ENCODE assay signal across 24 cellular contexts in genomic region chr21:37874481-37874880, GRCh38. TPM values are rescaled to one million over a fixed set of nuclear protein-coding genes. Genes with fewer than 3 reads are reported as not detected.
DNase-seq lines count a peak whose midpoint lies in the region; ATAC-seq, FAIRE-seq and TF ChIP-seq lines count a peak whose summit lies in the region.
"Had no signal": no experiment of that assay in that cellular context is flagged by ENCODE, and none has a peak within 500 bp of the region (broad histone marks: within the 10 kb centered on the region; RNA-seq: fewer than 3 reads in every experiment).

No MANE protein-coding gene starts in this region.

- H2BK12ac ChIP-seq in mesenchymal stem cell (ENCODE audit: low read length in 2 of 2): peak overlapping the region in 1 of 2 experiments; percentile 4
- H2BK12ac ChIP-seq in neuronal stem cell (ENCODE audit: low read length): no peak overlapping the region

- H3K4ac ChIP-seq in IMR-90 (ENCODE audit: low read depth, low read length) (0 out of 2 replicates have a peak overlapping the region, but pooled peaks have one; percentile 36), mesenchymal stem cell (ENCODE audit: low read depth in 1 of 2, low read length in 2 of 2) (peak overlapping the region in 1 of 2 experiments; percentile 66), neuronal stem cell (ENCODE audit: low read length) (no peak overlapping the region)

- no peak for TF ChIP-seq RAD21 in A549 (conservative IDR thresholded peaks at IDR 0.05 in 1 of 2, IDR thresholded peaks at IDR 0.05 in 1 of 2)
- no peak for TF ChIP-seq RAD21 in IMR-90 (IDR thresholded peaks at IDR 0.05; ENCODE audit: low read length)

- no peak overlapping the region for H2AFZ ChIP-seq in IMR-90 (replicated peaks; ENCODE audit: low read length, poor library complexity)
- no peak overlapping the region for H2AFZ ChIP-seq in mesenchymal stem cell (ENCODE audit: low read depth, low read length)
- H2AFZ ChIP-seq in neuronal stem cell (ENCODE audit: low read length): no peak overlapping the region

- H3K56ac ChIP-seq in IMR-90 (ENCODE audit: extremely low read depth, insufficient read depth, low read length): no peak overlapping the region

- dilution Hi-C loops in IMR-90 (cut with HindIII; ENCODE audit: low sequenced_read_pairs, unreplicated experiment): no loop called here

- DNase-seq in A549 (ENCODE audit: low read depth in 1 of 2, low spot score in 1 of 2) (no peak), IMR-90 (no peak), mesenchymal stem cell (no peak), neuronal stem cell (ENCODE audit: low spot score) (no peak), NCI-H446 treated with DMSO at 0.1 percent for 48 hours (lab: John Stamatoyannopoulos, UW) (no peak), T-cell (no peak), RCC 7860 (ENCODE audit: low spot score) (no peak)
- no peak for DNase-seq in stimulated activated CD4-positive, alpha-beta T cell treated with anti-CD3 and anti-CD28 coated beads, Interleukin-2, amount 100 ng/mL, for 24 hours
- DNase-seq: ACHN; AML-193; BE2C; Caco-2; CD4-positive, CD25-positive, alpha-beta regulatory T cell; CD8-positive, alpha-beta T cell; DMS153; DND-41; GOT3; H7; HCEC 1CT had no signal

- H2AK5ac ChIP-seq in IMR-90 (ENCODE audit: low read depth, low read length) (peak overlapping the region; percentile 67; the same call in 1 of the 2 replicates), mesenchymal stem cell (ENCODE audit: low read length, severe bottlenecking) (peak overlapping the region; percentile 85), neuronal stem cell (ENCODE audit: low read depth, low read length) (no peak overlapping the region)

- peaks cover 2 to 6% of the 10 kb centered on the region in 2 donors for H3K27me3 Mint-ChIP-seq in T-cell

- H3K23ac ChIP-seq in IMR-90 (ENCODE audit: low read depth, low read length): no peak overlapping the region
- H3K23ac ChIP-seq in mesenchymal stem cell (ENCODE audit: low read length in 2 of 2): no peak overlapping the region
- no peak overlapping the region for H3K23ac ChIP-seq in neuronal stem cell (ENCODE audit: low read depth, low read length, poor library complexity)

- H3K27me3 ChIP-seq in IMR-90 (ENCODE audit: control insufficient read depth, insufficient read depth, low read length): no peaks in the 10 kb centered on the region
- H3K27me3 ChIP-seq in mesenchymal stem cell (ENCODE audit: control insufficient read depth in 1 of 2, insufficient read depth in 1 of 2, low read length in 2 of 2): peaks cover 0 to 24% of the 10 kb centered on the region in 2 experiments
- no peaks in the 10 kb centered on the region for H3K27me3 ChIP-seq in neuronal stem cell (ENCODE audit: control insufficient read depth in 3 of 3, insufficient read depth in 3 of 3, low read depth in 1 of 3, low read length in 3 of 3)
- H3K27me3 ChIP-seq: BE2C had no signal

- POLR2A ChIA-PET in A549 (lab: Yijun Ruan, JAX) (no interaction called here), IMR-90 (lab: Charles Lee; ENCODE audit: unreplicated experiment) (no interaction called here), T-cell (lab: Charles Lee) (no interaction called here)

- H3K4me2 ChIP-seq in A549: no peak overlapping the region
- H3K4me2 ChIP-seq in IMR-90 (ENCODE audit: low read depth, low read length): no peak overlapping the region
- H3K4me2 ChIP-seq in mesenchymal stem cell (ENCODE audit: low read length, poor library complexity, severe bottlenecking): no peak overlapping the region
- no peak overlapping the region for H3K4me2 ChIP-seq in neuronal stem cell (ENCODE audit: insufficient read depth, low read length, poor library complexity, severe bottlenecking)

- H3K14ac ChIP-seq in IMR-90 (replicated peaks; ENCODE audit: low read depth, low read length) (0 out of 2 replicates have a peak overlapping the region, but pooled peaks have one; percentile 53), mesenchymal stem cell (ENCODE audit: low read length in 2 of 2) (peak overlapping the region in 1 of 2 experiments; percentile 58), neuronal stem cell (ENCODE audit: low read length) (no peak overlapping the region)

- H3K27ac Mint-ChIP-seq in T-cell: no peak overlapping the region
- H3K27ac Mint-ChIP-seq: CD4-positive, CD25-positive, alpha-beta regulatory T cell; CD8-positive, alpha-beta T cell had no signal

- no peak overlapping the region for H3K9ac ChIP-seq in IMR-90 (ENCODE audit: low read depth, low read length)
- H3K9ac ChIP-seq in mesenchymal stem cell (ENCODE audit: low read length): no peak overlapping the region
- no peak overlapping the region for H3K9ac ChIP-seq in neuronal stem cell (ENCODE audit: low read depth, low read length, poor library complexity)

- H3K4me1 Mint-ChIP-seq in T-cell: no peaks in the 10 kb centered on the region
- H3K4me1 Mint-ChIP-seq: CD4-positive, CD25-positive, alpha-beta regulatory T cell had no signal

- in situ Hi-C loops in IMR-90 (cut with MboI; ENCODE audit: low sequenced_read_pairs): no loop called here

- TF ChIP-seq POLR2A in A549 (IDR thresholded peaks at IDR 0.05; ENCODE audit: low read length) (no peak), IMR-90 (IDR thresholded peaks at IDR 0.05; ENCODE audit: low read depth, low read length) (no peak)

- WGBS in A549 (ENCODE audit: missing lambda C conversion rate): 44% methylated on average over 3 of the region's 3 CpGs
- WGBS in IMR-90 (ENCODE audit: extremely low coverage in 2 of 2, insufficient read length in 1 of 2), 2 experiments: 0% methylated on average over 1 of the region's 3 CpGs; no CpG with 5 or more reads in 1 of the 2 experiments
- WGBS in mesenchymal stem cell: 63% methylated on average over 3 of the region's 3 CpGs
- WGBS in neuronal stem cell (ENCODE audit: extremely low coverage in 2 of 2, insufficient read length in 2 of 2, insufficient replicate concordance in 1 of 2), 2 donors: no CpG with 5 or more reads among the region's 3 CpGs

- no peaks in the 10 kb centered on the region for H3K36me3 ChIP-seq in IMR-90 (ENCODE audit: control insufficient read depth, insufficient read depth, low read length)
- H3K36me3 ChIP-seq in mesenchymal stem cell (ENCODE audit: control insufficient read depth in 1 of 2, insufficient read depth in 2 of 2, low read depth in 1 of 2, low read length in 2 of 2): no peaks in the 10 kb centered on the region
- no peaks in the 10 kb centered on the region for H3K36me3 ChIP-seq in neuronal stem cell (replicated peaks in 1 of 2; ENCODE audit: control insufficient read depth in 2 of 2, insufficient read depth in 2 of 2, low read length in 2 of 2)
- H3K36me3 ChIP-seq: BE2C had no signal

- H3K4me1 ChIP-seq in A549: peaks cover 53% of the 10 kb centered on the region
- H3K4me1 ChIP-seq in IMR-90 (ENCODE audit: control insufficient read depth, insufficient read depth, low read length): peaks cover 17% of the 10 kb centered on the region
- peaks cover 28% of the 10 kb centered on the region for H3K4me1 ChIP-seq in mesenchymal stem cell (ENCODE audit: control insufficient read depth, insufficient read depth, low read depth, low read length)
- H3K4me1 ChIP-seq in neuronal stem cell (ENCODE audit: control insufficient read depth in 2 of 2, insufficient read depth in 1 of 2, low read depth in 1 of 2, low read length in 2 of 2): no peaks in the 10 kb centered on the region
- H3K4me1 ChIP-seq: BE2C, Caco-2 had no signal

- peaks cover 21% of the 10 kb centered on the region for H3K9me1 ChIP-seq in IMR-90 (ENCODE audit: insufficient read depth, low read length)

- peak overlapping the region; percentile 43; the same call in 1 of the 2 replicates for H2BK20ac ChIP-seq in IMR-90 (ENCODE audit: low read depth, low read length)

- no peak overlapping the region for H2AK9ac ChIP-seq in IMR-90 (replicated peaks; ENCODE audit: low read depth, low read length, poor library complexity)

- H3K18ac ChIP-seq in IMR-90 (ENCODE audit: low read depth, low read length) (no peak overlapping the region), mesenchymal stem cell (ENCODE audit: low read depth in 1 of 2, low read length in 2 of 2) (peak overlapping the region; percentile 3 to 19), neuronal stem cell (ENCODE audit: low read length) (peak overlapping the region; percentile 25)

- no TSS peak for BruUV-seq in IMR-90 (replicated peaks; lab: Mats Ljungman, UMichigan)

- H3K36me3 Mint-ChIP-seq in T-cell: no peaks in the 10 kb centered on the region
- H3K36me3 Mint-ChIP-seq: CD4-positive, CD25-positive, alpha-beta regulatory T cell; CD8-positive, alpha-beta T cell had no signal

- intact Hi-C loops in IMR-90 (cut with micrococcal nuclease): no loop called here

- CTCF ChIA-PET in A549 (lab: Yijun Ruan, JAX): interaction anchor here (1.1 kb wide), 2 partner anchors 9 to 43 kb away, joined by 3 read pairs; no protein-coding TSS in a partner anchor
- CTCF ChIA-PET in IMR-90 (lab: Yijun Ruan, JAX): no interaction called here
- CTCF ChIA-PET in T-cell (lab: Charles Lee): no interaction called here

- H4K91ac ChIP-seq in IMR-90 (ENCODE audit: insufficient read depth, low read depth, low read length) (no peak overlapping the region), mesenchymal stem cell (ENCODE audit: low read length) (no peak overlapping the region), neuronal stem cell (ENCODE audit: low read depth, low read length, poor library complexity) (no peak overlapping the region)

- no peaks in the 10 kb centered on the region for H4K20me1 ChIP-seq in IMR-90 (ENCODE audit: insufficient read depth, low read length)

- H3K9me3 ChIP-seq in A549 (no peaks in the 10 kb centered on the region), IMR-90 (ENCODE audit: control insufficient read depth, insufficient read depth, low read length) (no peaks in the 10 kb centered on the region), mesenchymal stem cell (ENCODE audit: control insufficient read depth, low read length) (no peaks in the 10 kb centered on the region), neuronal stem cell (replicated peaks in 1 of 2; ENCODE audit: control insufficient read depth in 2 of 2, insufficient read depth in 1 of 2, low read depth in 1 of 2, low read length in 2 of 2) (no peaks in the 10 kb centered on the region)
- H3K9me3 ChIP-seq: BE2C, Caco-2 had no signal

- TF ChIP-seq CTCF in A549 (IDR thresholded peaks at IDR 0.05): no peak
- TF ChIP-seq CTCF in IMR-90 (conservative IDR thresholded peaks at IDR 0.05; ENCODE audit: low read depth, low read length): no peak

- H2BK5ac ChIP-seq in IMR-90 (ENCODE audit: low read depth, low read length, poor library complexity, severe bottlenecking) (no peak overlapping the region), mesenchymal stem cell (ENCODE audit: low read depth, low read length, poor library complexity, severe bottlenecking) (no peak overlapping the region), neuronal stem cell (ENCODE audit: low read length) (no peak overlapping the region)

- TF ChIP-seq EP300 in A549 (IDR thresholded peaks at IDR 0.05): no peak

- H3K4me3 ChIP-seq in A549 (no peak overlapping the region), IMR-90 (ENCODE audit: insufficient read depth, low read depth, low read length) (no peak overlapping the region), mesenchymal stem cell (ENCODE audit: insufficient read depth in 1 of 2, low read depth in 1 of 2, low read length in 2 of 2) (no peak overlapping the region), neuronal stem cell (ENCODE audit: low read length in 2 of 2) (no peak overlapping the region)

- ATAC-seq in A549: no peak
- ATAC-seq in IMR-90 (ENCODE audit: low read depth): no peak
- no peak for ATAC-seq in T-cell (replicated peaks in 1 of 4)
- ATAC-seq: CD8-positive, alpha-beta T cell had no signal

- H2BK120ac ChIP-seq in IMR-90 (ENCODE audit: low read depth, low read length) (peak overlapping the region; percentile 35; the same call in 1 of the 2 replicates), mesenchymal stem cell (ENCODE audit: low read depth, low read length) (peak overlapping the region; percentile 50), neuronal stem cell (ENCODE audit: low read depth, low read length) (no peak overlapping the region)

- H4K5ac ChIP-seq in IMR-90 (ENCODE audit: low read depth, low read length): no peak overlapping the region

- H3K9me3 Mint-ChIP-seq in T-cell: no peaks in the 10 kb centered on the region
- H3K9me3 Mint-ChIP-seq: CD8-positive, alpha-beta T cell had no signal

- H4K8ac ChIP-seq in IMR-90 (ENCODE audit: low read depth in 2 of 2, low read length in 2 of 2) (no peak overlapping the region), mesenchymal stem cell (ENCODE audit: low read length) (no peak overlapping the region), neuronal stem cell (ENCODE audit: low read depth, low read length) (no peak overlapping the region)

- H3K4me3 Mint-ChIP-seq in T-cell: no peak overlapping the region
- H3K4me3 Mint-ChIP-seq: CD4-positive, CD25-positive, alpha-beta regulatory T cell; CD8-positive, alpha-beta T cell had no signal

- peak overlapping the region; percentile 4 to 13; a peak in 1 of 6 replicates for H3K27ac ChIP-seq in A549
- no peak overlapping the region for H3K27ac ChIP-seq in IMR-90 (ENCODE audit: insufficient read depth, low read length)
- no peak overlapping the region for H3K27ac ChIP-seq in mesenchymal stem cell (ENCODE audit: low read length, poor library complexity, severe bottlenecking)
- H3K27ac ChIP-seq in neuronal stem cell (replicated peaks; ENCODE audit: low read length): no peak overlapping the region
- H3K27ac ChIP-seq: 22Rv1, C4-2B had no signal

- H2BK15ac ChIP-seq in IMR-90 (ENCODE audit: low read depth, low read length) (no peak overlapping the region; the same call in 2 of the 3 replicates), mesenchymal stem cell (ENCODE audit: low read depth, poor library complexity, severe bottlenecking) (peak overlapping the region; percentile 44), neuronal stem cell (ENCODE audit: low read length) (no peak overlapping the region)

- FAIRE-seq in A549 (lab: Jason Lieb, UNC) (no peak), RCC 7860 (lab: Jason Lieb, UNC) (no peak)
- FAIRE-seq: A204.1, G401.6, GM12892 had no signal

- H3K79me1 ChIP-seq in IMR-90 (ENCODE audit: low read depth in 1 of 2, low read length in 2 of 2) (no peaks in the 10 kb centered on the region), mesenchymal stem cell (replicated peaks; ENCODE audit: low read length, poor library complexity, severe bottlenecking) (peaks cover 7% of the 10 kb centered on the region), neuronal stem cell (ENCODE audit: low read depth, low read length) (no peaks in the 10 kb centered on the region)

RNA-seq across cellular contexts. Expression of gene KCNJ6, which starts 41.8 kb away (rescaled TPM):
- 1.4 and 2.3 TPM in 2 replicates for polyA plus RNA-seq in A549 (2011; rRNA removed)
- polyA plus RNA-seq in A549 (2012; cell fraction: cytosol; rRNA removed): 0.25 and 0.32 TPM in 2 replicates
- polyA plus RNA-seq in A549 (2012; cell fraction: nucleus; rRNA removed): 0.19 and 0.27 TPM in 2 replicates
- polyA plus RNA-seq in A549 (2017; fragmentation: RNase III; extraction: RNeasy Plus Mini Kit Qiagen cat#74134 plus additional on column Dnase treatment): 0.33 to 0.79 TPM (median 0.68 TPM) in 3 replicates
- polyA minus RNA-seq in A549 (2011; rRNA and poly(A)+ RNA removed): 2.3 and 4.1 TPM in 2 replicates
- total RNA-seq in IMR-90 (2012; rRNA removed): under 0.01 TPM in 2 replicates
- polyA plus RNA-seq in IMR-90 (2012; rRNA removed): 0.02 and 0.04 TPM in 2 replicates
- polyA plus RNA-seq in IMR-90 (2012; cell fraction: cytosol; rRNA removed): 0.01 TPM in 1 of 2 replicates, not detected in the other
- polyA plus RNA-seq in IMR-90 (2012; cell fraction: nucleus; rRNA removed; ENCODE audit: low replicate concordance): under 0.01 and 0.02 TPM in 2 replicates
- polyA plus RNA-seq in mesenchymal stem cell (2013, experiment 1 of 2): 4.6 TPM
- polyA plus RNA-seq in mesenchymal stem cell (2013, experiment 2 of 2): 5.0 TPM
- under 0.01 TPM for polyA plus RNA-seq in neuronal stem cell (2013, experiment 1 of 2)
- polyA plus RNA-seq in neuronal stem cell (2013, experiment 2 of 2): 0.01 TPM
- not detected for total RNA-seq in T-cell
- total RNA-seq: Caco-2; CD4-positive, CD25-positive, alpha-beta regulatory T cell; CD8-positive, alpha-beta T cell; H7 had no signal
- polyA plus RNA-seq: CD4-positive, CD25-positive, alpha-beta regulatory T cell had no signal

Comparison
In these comparisons a context has a peak if more than half of its experiments do, and no peak if none do; other contexts are left out.
1. H3K27ac ChIP-seq: peak in A549 (2 of 2); none in IMR-90 (single experiment), mesenchymal stem cell (single experiment) and neuronal stem cell (single experiment).